Comparison of ENCODE assay signal across 9 cellular contexts in the genomic region with DNA sequence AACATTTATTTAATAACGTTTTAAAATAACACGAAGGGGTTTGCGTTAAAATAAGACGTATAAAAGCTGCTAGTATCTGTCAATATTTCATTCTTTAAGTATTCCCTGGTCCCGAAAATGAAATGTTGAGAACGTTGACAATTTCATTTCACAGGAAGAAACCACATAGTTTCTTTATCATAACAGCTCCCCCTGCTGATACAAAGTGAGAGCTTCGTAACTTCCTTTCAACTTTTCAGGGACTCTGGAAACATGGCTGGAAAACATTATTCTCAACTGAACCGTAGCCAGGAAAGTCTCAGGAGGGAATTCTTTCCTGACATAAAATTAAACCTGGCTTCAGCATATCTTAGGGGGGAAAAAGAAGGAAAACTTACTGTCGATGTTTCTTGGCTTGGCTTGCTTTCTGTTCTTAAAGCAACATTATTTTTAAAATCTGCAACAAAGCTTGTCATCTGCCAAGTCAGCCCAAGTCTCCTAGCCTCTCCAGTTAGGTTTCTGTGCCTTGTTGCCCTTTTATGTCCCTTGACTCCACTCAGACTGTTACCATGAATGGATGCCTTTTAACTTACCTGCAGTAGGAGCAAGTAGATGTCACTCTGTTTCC.
DNase-seq lines count a peak whose midpoint lies in the region; ATAC-seq and TF ChIP-seq lines count a peak whose summit lies in the region.
"Had no signal": no experiment of that assay in that cellular context is flagged by ENCODE, and none has a peak within 500 bp of the region (broad histone marks: within the 10 kb centered on the region; RNA-seq: fewer than 3 reads in every experiment).

No MANE protein-coding gene starts in this region.

- no peak overlapping the region for H3K4me3 Mint-ChIP-seq in nephron

- no peaks in the 10 kb centered on the region for H3K9me1 ChIP-seq in IMR-90 (ENCODE audit: insufficient read depth, low read length)

- no peak for TF ChIP-seq POLR2A in IMR-90 (IDR thresholded peaks at IDR 0.05; ENCODE audit: low read depth, low read length)
- no peak for TF ChIP-seq POLR2A in esophagus muscularis mucosa (IDR thresholded peaks at IDR 0.05; ENCODE audit: low read depth)

- no peaks in the 10 kb centered on the region for H3K9me3 ChIP-seq in IMR-90 (ENCODE audit: control insufficient read depth, insufficient read depth, low read length)
- H3K9me3 ChIP-seq in esophagus muscularis mucosa = no peaks in the 10 kb centered on the region
- H3K9me3 ChIP-seq: BLaER1 had no signal

- H3K36me3 ChIP-seq in IMR-90 (ENCODE audit: control insufficient read depth, insufficient read depth, low read length) (no peaks in the 10 kb centered on the region), esophagus muscularis mucosa (no peaks in the 10 kb centered on the region)
- H3K36me3 ChIP-seq: BLaER1 had no signal

- DNase-seq in DMS 273 (lab: John Stamatoyannopoulos, UW; ENCODE audit: unreplicated experiment) (peak; percentile 70), DMS 273 treated with DMSO at 0.1 percent for 48 hours (lab: John Stamatoyannopoulos, UW) (no peak), IMR-90 (peak; percentile 68), SKM-1 (lab: John Stamatoyannopoulos, UW; ENCODE audit: unreplicated experiment) (peak; percentile 14), esophagus muscularis mucosa (ENCODE audit: extremely low spot score) (no peak), NK-92 (lab: John Stamatoyannopoulos, UW; ENCODE audit: unreplicated experiment) (no peak)
- no peak for DNase-seq in activated effector memory CD4-positive, alpha-beta T cell treated with Interleukin-2 at 50 U/mL for 16 hours

- H3K4me3 ChIP-seq in IMR-90 (ENCODE audit: insufficient read depth, low read depth, low read length) (no peak overlapping the region), esophagus muscularis mucosa (no peak overlapping the region)
- H3K4me3 ChIP-seq: BLaER1 had no signal

- H3K4me2 ChIP-seq in IMR-90 (ENCODE audit: low read depth, low read length) = peak overlapping the region; percentile 25; the same call in 1 of the 2 replicates
- H3K4me2 ChIP-seq: BLaER1 had no signal

- no peak overlapping the region for H4K5ac ChIP-seq in IMR-90 (ENCODE audit: low read depth, low read length)

- peak; percentile 82 for TF ChIP-seq RAD21 in IMR-90 (IDR thresholded peaks at IDR 0.05; ENCODE audit: low read length)

- in situ Hi-C loops in IMR-90 (cut with MboI; ENCODE audit: low sequenced_read_pairs) = no loop called here

- H3K4ac ChIP-seq in IMR-90 (ENCODE audit: low read depth, low read length) = peak overlapping the region; percentile 61

- peak overlapping the region; percentile 71 to 85 (median 79) for H3K27ac Mint-ChIP-seq in nephron

- no TSS peak for BruUV-seq in IMR-90 (replicated peaks; lab: Mats Ljungman, UMichigan)

- H3K27ac ChIP-seq in IMR-90 (ENCODE audit: insufficient read depth, low read length) (no peak overlapping the region), esophagus muscularis mucosa (replicated peaks in 1 of 4) (peak overlapping the region; percentile 1 to 35 (median 16))
- H3K27ac ChIP-seq: BLaER1 had no signal

- H2AFZ ChIP-seq in IMR-90 (replicated peaks; ENCODE audit: low read length, poor library complexity) = peak overlapping the region; percentile 64

- no peaks in the 10 kb centered on the region for H3K36me3 Mint-ChIP-seq in nephron (ENCODE audit: low read depth)

- H3K18ac ChIP-seq in IMR-90 (ENCODE audit: low read depth, low read length) = no peak overlapping the region

- peaks cover 28% of the 10 kb centered on the region for H3K4me1 Mint-ChIP-seq in nephron

- no peak for TF ChIP-seq EP300 in esophagus muscularis mucosa (IDR thresholded peaks at IDR 0.05)

- H3K27me3 Mint-ChIP-seq in nephron (ENCODE audit: low read depth) = no peaks in the 10 kb centered on the region

- H3K23ac ChIP-seq in IMR-90 (ENCODE audit: low read depth, low read length) = no peak overlapping the region

- H3K4me1 ChIP-seq in IMR-90 (ENCODE audit: control insufficient read depth, insufficient read depth, low read length) (peaks cover 1% of the 10 kb centered on the region; the same call in 1 of the 2 replicates), esophagus muscularis mucosa (peaks cover 0 to 18% (median 14%) of the 10 kb centered on the region in 4 donors)
- H3K4me1 ChIP-seq: BLaER1 had no signal

- H2AK9ac ChIP-seq in IMR-90 (replicated peaks; ENCODE audit: low read depth, low read length, poor library complexity) = no peak overlapping the region

- peak; percentile 86 for ATAC-seq in IMR-90 (ENCODE audit: low read depth)

- H3K27me3 ChIP-seq in IMR-90 (ENCODE audit: control insufficient read depth, insufficient read depth, low read length) (no peaks in the 10 kb centered on the region; the same call in 1 of the 2 replicates), esophagus muscularis mucosa (no peaks in the 10 kb centered on the region)
- H3K27me3 ChIP-seq: BLaER1 had no signal

- peak; percentile 81 for TF ChIP-seq CTCF in IMR-90 (conservative IDR thresholded peaks at IDR 0.05; ENCODE audit: low read depth, low read length)
- TF ChIP-seq CTCF in esophagus muscularis mucosa (IDR thresholded peaks at IDR 0.05) = peak; percentile 67 to 76 (median 74)
- TF ChIP-seq CTCF in nephron (IDR thresholded peaks at IDR 0.05; ENCODE audit: unreplicated experiment in 3 of 3) = peak; percentile 63 to 83 (median 77)

- WGBS in IMR-90 (ENCODE audit: extremely low coverage in 2 of 2, insufficient read length in 1 of 2), 2 experiments = no CpG with 5 or more reads among the region's 9 CpGs
- under 1% methylated on average over 9 of the region's 9 CpGs for WGBS in esophagus muscularis mucosa

- H3K9me3 Mint-ChIP-seq in nephron = peaks cover 2% of the 10 kb centered on the region

- no peak overlapping the region for H3K56ac ChIP-seq in IMR-90 (ENCODE audit: extremely low read depth, insufficient read depth, low read length)

- no peaks in the 10 kb centered on the region for H4K20me1 ChIP-seq in IMR-90 (ENCODE audit: insufficient read depth, low read length)
- H4K20me1 ChIP-seq: BLaER1 had no signal

- H3K9ac ChIP-seq in IMR-90 (ENCODE audit: low read depth, low read length) = peak overlapping the region; percentile 43; the same call in 1 of the 2 replicates
- H3K9ac ChIP-seq: BLaER1 had no signal

- CTCF ChIA-PET in IMR-90 (lab: Yijun Ruan, JAX) = interaction anchor here (0.9 to 2.3 kb wide), 14 partner anchors 9 to 330 kb away, joined by 3 to 24 read pairs (median 3); partner anchors contain the start of gene DAB2

- no peak overlapping the region for H3K14ac ChIP-seq in IMR-90 (replicated peaks; ENCODE audit: low read depth, low read length)

- POLR2A ChIA-PET in IMR-90 (lab: Charles Lee; ENCODE audit: unreplicated experiment) = interaction anchor here (1.0 to 2.2 kb wide), 2 partner anchors 123 to 128 kb away, joined by 3 to 16 read pairs; partner anchors contain the start of gene DAB2

- H3K79me1 ChIP-seq in IMR-90 (ENCODE audit: low read depth in 1 of 2, low read length in 2 of 2) = no peaks in the 10 kb centered on the region

- dilution Hi-C loops in IMR-90 (cut with HindIII; ENCODE audit: low sequenced_read_pairs, unreplicated experiment) = no loop called here

- peak overlapping the region; percentile 59; the same call in 1 of the 3 replicates for H2BK15ac ChIP-seq in IMR-90 (ENCODE audit: low read depth, low read length)

- H4K8ac ChIP-seq in IMR-90 (ENCODE audit: low read depth in 2 of 2, low read length in 2 of 2) = peak overlapping the region in 1 of 2 experiments; percentile 55; a peak in 2 of 4 replicates

- no peak overlapping the region for H2BK5ac ChIP-seq in IMR-90 (ENCODE audit: low read depth, low read length, poor library complexity, severe bottlenecking)

- H2AK5ac ChIP-seq in IMR-90 (ENCODE audit: low read depth, low read length) = peak overlapping the region; percentile 75; the same call in 1 of the 2 replicates

- 0 out of 2 replicates have a peak overlapping the region, but pooled peaks have one; percentile 50 for H4K91ac ChIP-seq in IMR-90 (ENCODE audit: insufficient read depth, low read depth, low read length)

- peak overlapping the region; percentile 68 for H2BK120ac ChIP-seq in IMR-90 (ENCODE audit: low read depth, low read length)

- H2BK20ac ChIP-seq in IMR-90 (ENCODE audit: low read depth, low read length) = peak overlapping the region; percentile 73

- intact Hi-C loops in IMR-90 (cut with micrococcal nuclease) (loop anchor here (1.0 to 5.0 kb wide), 3 partner anchors 122 to 171 kb away; no protein-coding TSS in a partner anchor), esophagus muscularis mucosa (cut with DNase I) (loop anchor here (2.0 kb wide), 2 partner anchors 123 to 171 kb away; partner anchors contain the start of gene DAB2)

TF ChIP-seq in IMR-90, 13 proteins besides CTCF, POLR2A, EP300 and RAD21:
- TF ChIP-seq SMC3 (IDR thresholded peaks at IDR 0.05; ENCODE audit: low read depth, low read length) (peak; percentile 95), NFE2L2 (IDR thresholded peaks at IDR 0.05; ENCODE audit: low read depth, low read length) (no peak), BHLHE40 (IDR thresholded peaks at IDR 0.05; ENCODE audit: low read depth, low read length) (no peak)

Comparison
In these comparisons a context has a peak if more than half of its experiments do, and no peak if none do; other contexts are left out.
1. DNase-seq: peak in DMS 273 (single experiment), IMR-90 (single experiment) and SKM-1 (single experiment); none in DMS 273 treated with DMSO at 0.1 percent for 48 hours (single experiment), esophagus muscularis mucosa (single experiment), activated effector memory CD4-positive, alpha-beta T cell treated with Interleukin-2 at 50 U/mL for 16 hours (single experiment) and NK-92 (single experiment).
2. Peak in every context shown above with its lines, with median percentiles within 50 percentile points of each other: CTCF ChIP-seq.